In the genomic region with DNA sequence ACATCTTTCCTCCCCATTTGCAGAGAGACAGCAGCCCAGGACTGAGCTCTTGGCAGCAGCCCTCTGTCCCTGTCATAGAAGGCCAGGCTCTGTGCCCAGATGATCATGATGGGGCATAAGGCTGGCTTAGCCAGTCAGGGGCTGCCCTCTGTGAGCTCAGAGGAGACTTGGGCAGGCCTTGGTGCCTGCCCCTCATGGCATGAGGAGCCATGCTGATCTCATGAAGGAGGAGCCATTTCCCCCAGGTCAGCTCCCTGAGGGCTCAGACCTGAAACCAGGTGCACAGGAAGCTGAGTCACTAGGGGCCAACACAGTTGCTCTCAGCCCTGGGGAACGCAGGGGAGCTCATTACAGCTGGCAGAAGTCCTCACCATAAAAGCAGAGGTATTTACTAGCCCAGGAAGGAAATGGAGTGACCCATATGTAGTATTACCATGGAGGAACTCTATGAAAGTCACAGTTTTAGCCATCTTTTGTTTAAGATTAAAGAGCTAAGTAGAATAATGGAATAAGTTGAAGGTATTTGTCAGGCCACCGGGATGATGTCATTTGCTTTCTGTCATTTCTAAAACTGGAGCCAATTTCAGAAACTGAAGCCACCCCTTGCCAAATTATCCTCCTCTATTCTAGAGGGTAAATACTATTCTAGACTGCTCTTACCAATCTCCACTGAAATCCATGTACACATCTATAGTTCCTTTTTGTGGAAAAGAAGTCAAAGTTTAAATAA, we compare ENCODE assay signal across 9 cellular contexts.
A peak's percentile ranks its signal among the peaks of the same experiment; 100 is the strongest.
DNase-seq lines count a peak whose midpoint lies in the region; ATAC-seq and TF ChIP-seq lines count a peak whose summit lies in the region.
"Had no signal": no experiment of that assay in that cellular context is flagged by ENCODE, and none has a peak within 500 bp of the region (broad histone marks: within the 10 kb centered on the region; RNA-seq: fewer than 3 reads in every experiment).

No MANE protein-coding gene starts in this region.

- H4K12ac ChIP-seq in trophoblast cell (ENCODE audit: low read depth, low read length): no peak overlapping the region

- peak overlapping the region; percentile 72 for H2AK5ac ChIP-seq in trophoblast cell (ENCODE audit: low read length)

- H3K4me3 Mint-ChIP-seq in activated CD4-positive, alpha-beta T cell treated with anti-CD3 and anti-CD28 coated beads for 36 hours: no peak overlapping the region
- no peak overlapping the region for H3K4me3 Mint-ChIP-seq in HFFc6

- POLR2A ChIA-PET in activated CD4-positive, alpha-beta T cell treated with anti-CD3 and anti-CD28 coated beads for 36 hours (lab: Charles Lee): no interaction called here

- H3K14ac ChIP-seq in trophoblast cell (ENCODE audit: low read length): peak overlapping the region; percentile 86

- H2AFZ ChIP-seq in MM.1S (ENCODE audit: low read length) (peak overlapping the region; percentile 79), trophoblast cell (ENCODE audit: insufficient read depth, low read length, poor library complexity) (no peak overlapping the region)

- H4K91ac ChIP-seq in trophoblast cell (ENCODE audit: low read depth, low read length): peak overlapping the region; percentile 72

- peaks cover 5% of the 10 kb centered on the region for H3K79me1 ChIP-seq in trophoblast cell (ENCODE audit: low read length)

- H3K4ac ChIP-seq in trophoblast cell (ENCODE audit: low read depth, low read length): peak overlapping the region; percentile 67

- H3F3A ChIP-seq in MM.1S (ENCODE audit: insufficient read depth, low read length): peaks cover 23% of the 10 kb centered on the region

- peak overlapping the region; percentile 86 for H3K18ac ChIP-seq in trophoblast cell (ENCODE audit: low read length)

- H3K9ac ChIP-seq in MM.1S (ENCODE audit: low read length) (peak overlapping the region; percentile 47), trophoblast cell (ENCODE audit: low read length) (no peak overlapping the region)

- H2BK5ac ChIP-seq in trophoblast cell (ENCODE audit: low read depth, low read length, poor library complexity): peak overlapping the region; percentile 78

- intact Hi-C loops in activated CD4-positive, alpha-beta T cell treated with anti-CD3 and anti-CD28 coated beads for 36 hours (cut with DNase I, micrococcal nuclease): no loop called here

- no peak overlapping the region for H3K23ac ChIP-seq in trophoblast cell (ENCODE audit: low read length)

- DNase-seq in activated CD4-positive, alpha-beta T cell treated with anti-CD3 and anti-CD28 coated beads for 36 hours: peak; percentile 56
- DNase-seq in activated CD4-positive, alpha-beta T cell treated with anti-CD3 and anti-CD28 coated beads, Interleukin-2, amount 50 U/mL, for 1 hour: no peak
- DNase-seq in MM.1S (peak; percentile 97), trophoblast cell (peak; percentile 74 to 81), activated gamma-delta T cell (lab: John Stamatoyannopoulos, UW) (no peak), HFFc6 (no peak), NCI-H146 (lab: John Stamatoyannopoulos, UW) (no peak)

- H3K27me3 Mint-ChIP-seq in activated CD4-positive, alpha-beta T cell treated with anti-CD3 and anti-CD28 coated beads for 36 hours: no peaks in the 10 kb centered on the region
- peaks cover 1% of the 10 kb centered on the region for H3K27me3 Mint-ChIP-seq in HFFc6 (ENCODE audit: insufficient read depth)

- no peaks in the 10 kb centered on the region for H3K9me3 Mint-ChIP-seq in activated CD4-positive, alpha-beta T cell treated with anti-CD3 and anti-CD28 coated beads for 36 hours (ENCODE audit: low read depth)
- H3K9me3 Mint-ChIP-seq in HFFc6: no peaks in the 10 kb centered on the region

- no peaks in the 10 kb centered on the region for H3K9me3 ChIP-seq in MM.1S (replicated peaks; ENCODE audit: insufficient read depth, low read length)
- H3K9me3 ChIP-seq in trophoblast cell (ENCODE audit: insufficient read depth, low read depth, low read length): no peaks in the 10 kb centered on the region
- H3K9me3 ChIP-seq: A549 had no signal

- CTCF ChIA-PET in activated CD4-positive, alpha-beta T cell treated with anti-CD3 and anti-CD28 coated beads for 36 hours (lab: Charles Lee): no interaction called here

- H3K36me3 ChIP-seq in MM.1S (replicated peaks; ENCODE audit: insufficient read depth, low read length) (no peaks in the 10 kb centered on the region), trophoblast cell (ENCODE audit: control insufficient read depth in 1 of 2, insufficient read depth in 2 of 2, low read length in 2 of 2) (no peaks in the 10 kb centered on the region)

- H3K79me2 ChIP-seq in MM.1S (ENCODE audit: low read length): no peaks in the 10 kb centered on the region
- H3K79me2 ChIP-seq in trophoblast cell (ENCODE audit: control insufficient read depth, insufficient read depth, low read length, poor library complexity): peaks cover 1% of the 10 kb centered on the region

- H3K4me1 ChIP-seq in MM.1S (ENCODE audit: low read length) (peaks cover 51% of the 10 kb centered on the region), trophoblast cell (ENCODE audit: control insufficient read depth in 1 of 2, insufficient read depth in 2 of 2, low read length in 2 of 2) (peaks cover 7 to 8% of the 10 kb centered on the region in 2 experiments)
- H3K4me1 ChIP-seq: A549 had no signal

- no peaks in the 10 kb centered on the region for H3K36me3 Mint-ChIP-seq in activated CD4-positive, alpha-beta T cell treated with anti-CD3 and anti-CD28 coated beads for 36 hours (ENCODE audit: low read depth)
- H3K36me3 Mint-ChIP-seq in HFFc6 (ENCODE audit: low read depth): no peaks in the 10 kb centered on the region

- peak overlapping the region; percentile 94 for H2BK12ac ChIP-seq in trophoblast cell (ENCODE audit: low read length)

- H3K27me3 ChIP-seq in MM.1S (replicated peaks; ENCODE audit: insufficient read depth, low read length): no peaks in the 10 kb centered on the region
- no peaks in the 10 kb centered on the region for H3K27me3 ChIP-seq in trophoblast cell (ENCODE audit: insufficient read depth, low read length)

- whole genome bisulfite sequencing in trophoblast cell (ENCODE audit: extremely low coverage, insufficient coverage, insufficient read length): no CpG with 5 or more reads among the region's 2 CpGs

- ATAC-seq in activated CD4-positive, alpha-beta T cell treated with anti-CD3 and anti-CD28 coated beads for 36 hours: peak; percentile 98
- ATAC-seq in HG02588 (IDR thresholded peaks at IDR 0.05; ENCODE audit: unreplicated experiment): peak; percentile 90
- ATAC-seq: A549 had no signal

- no peak for TF ChIP-seq CTCF in MM.1S (IDR thresholded peaks at IDR 0.05; ENCODE audit: low read length)
- TF ChIP-seq CTCF in HFFc6 (IDR thresholded peaks at IDR 0.05): no peak

- no peak overlapping the region for H3K27ac Mint-ChIP-seq in activated CD4-positive, alpha-beta T cell treated with anti-CD3 and anti-CD28 coated beads for 36 hours
- no peak overlapping the region for H3K27ac Mint-ChIP-seq in HFFc6

- H3K4me2 ChIP-seq in MM.1S (ENCODE audit: low read depth, low read length): peak overlapping the region; percentile 47
- no peak overlapping the region for H3K4me2 ChIP-seq in trophoblast cell (ENCODE audit: low read length)
- H3K4me2 ChIP-seq: A549 had no signal

- peak overlapping the region; percentile 94 for H2BK120ac ChIP-seq in trophoblast cell (ENCODE audit: insufficient read depth, low read length, poor library complexity)

- peaks cover 8% of the 10 kb centered on the region for H3K4me1 Mint-ChIP-seq in activated CD4-positive, alpha-beta T cell treated with anti-CD3 and anti-CD28 coated beads for 36 hours
- peaks cover 9% of the 10 kb centered on the region for H3K4me1 Mint-ChIP-seq in HFFc6 (ENCODE audit: low read depth)

- no peak overlapping the region for H3K4me3 ChIP-seq in MM.1S (ENCODE audit: low read length)
- H3K4me3 ChIP-seq in trophoblast cell (ENCODE audit: low read depth, low read length): no peak overlapping the region
- H3K4me3 ChIP-seq: A549 had no signal

- no peaks in the 10 kb centered on the region for H3K9me2 ChIP-seq in MM.1S (replicated peaks; ENCODE audit: insufficient read depth, low read length)

- peak overlapping the region; percentile 67 for H4K8ac ChIP-seq in trophoblast cell (ENCODE audit: low read depth, low read length)

- peak overlapping the region; percentile 81 for H3K27ac ChIP-seq in MM.1S (ENCODE audit: low read length)
- H3K27ac ChIP-seq in trophoblast cell (ENCODE audit: low read depth, low read length): no peak overlapping the region
- H3K27ac ChIP-seq: A549 had no signal

- H4K20me1 ChIP-seq in MM.1S (ENCODE audit: insufficient read depth, low read length): no peaks in the 10 kb centered on the region

Comparison
In these comparisons a context has a peak if more than half of its experiments do, and no peak if none do; other contexts are left out.
1. DNase-seq: peak in activated CD4-positive, alpha-beta T cell treated with anti-CD3 and anti-CD28 coated beads for 36 hours (single experiment), MM.1S (single experiment) and trophoblast cell (2 of 2); none in activated CD4-positive, alpha-beta T cell treated with anti-CD3 and anti-CD28 coated beads, Interleukin-2, amount 50 U/mL, for 1 hour (single experiment), activated gamma-delta T cell (single experiment), HFFc6 (single experiment) and NCI-H146 (single experiment).